In genomic region chr1:156608981-156609380, GRCh38 we compare ENCODE assay signal across 9 cellular contexts. TPM values are rescaled to one million over a fixed set of nuclear protein-coding genes. Genes with fewer than 3 reads are reported as not detected.
DNase-seq lines count a peak whose midpoint lies in the region; ATAC-seq, FAIRE-seq and TF ChIP-seq lines count a peak whose summit lies in the region.
"Had no signal": no experiment of that assay in that cellular context is flagged by ENCODE, and none has a peak within 500 bp of the region (broad histone marks: within the 10 kb centered on the region; RNA-seq: fewer than 3 reads in every experiment).

No MANE protein-coding gene starts in this region.

- no peaks in the 10 kb centered on the region for H3K4me1 ChIP-seq in mesenchymal stem cell (ENCODE audit: control insufficient read depth, insufficient read depth, low read depth, low read length)
- H3K4me1 ChIP-seq: SJCRH30 had no signal

- H3K4me2 ChIP-seq in mesenchymal stem cell (ENCODE audit: low read length, poor library complexity, severe bottlenecking), result no peak overlapping the region

- no peak overlapping the region for H3K23ac ChIP-seq in mesenchymal stem cell (ENCODE audit: low read length in 2 of 2)

- TF ChIP-seq CTCF in brain (conservative IDR thresholded peaks at IDR 0.05), result peak; percentile 64 to 78

- peaks cover 12 to 23% of the 10 kb centered on the region in 2 experiments for H3K27me3 ChIP-seq in mesenchymal stem cell (ENCODE audit: control insufficient read depth in 1 of 2, insufficient read depth in 1 of 2, low read length in 2 of 2)
- H3K27me3 ChIP-seq: SJCRH30 had no signal

- H2BK5ac ChIP-seq in mesenchymal stem cell (ENCODE audit: low read depth, low read length, poor library complexity, severe bottlenecking), result no peak overlapping the region

- H3K9ac ChIP-seq in mesenchymal stem cell (ENCODE audit: low read length), result no peak overlapping the region

- TF ChIP-seq POLR2A in GM12892 (IDR thresholded peaks at IDR 0.05; ENCODE audit: low read depth, low read length), result no peak

- no peak for ATAC-seq in HG02938 (IDR thresholded peaks at IDR 0.05; ENCODE audit: unreplicated experiment)

- H3K27ac ChIP-seq in mesenchymal stem cell (ENCODE audit: low read length, poor library complexity, severe bottlenecking), result no peak overlapping the region
- H3K27ac ChIP-seq: SJCRH30 had no signal

- 47% methylated on average over 6 of the region's 6 CpGs for WGBS in mesenchymal stem cell

- DNase-seq in GM12892 (ENCODE audit: insufficient read length) (no peak), NCI-H1092 (lab: John Stamatoyannopoulos, UW) (peak; percentile 42), mesenchymal stem cell (peak; percentile 40), NCI-H226 (no peak), globus pallidus (ENCODE audit: low spot score) (no peak)
- DNase-seq in T-helper 2 cell treated with Interferon-gamma antibody and Interleukin-4, amounts not matched to agents 5 μg/mL and 100 μg/mL, for 36 hours (ENCODE audit: low spot score), result peak; percentile 37

- no peak overlapping the region for H2AK5ac ChIP-seq in mesenchymal stem cell (ENCODE audit: low read length, severe bottlenecking)

- no peaks in the 10 kb centered on the region for H3K79me1 ChIP-seq in mesenchymal stem cell (replicated peaks; ENCODE audit: low read length, poor library complexity, severe bottlenecking)

- H3K9me3 ChIP-seq in mesenchymal stem cell (ENCODE audit: control insufficient read depth, low read length), result no peaks in the 10 kb centered on the region
- H3K9me3 ChIP-seq: SJCRH30 had no signal

- peaks cover 24% of the 10 kb centered on the region for H3K27me3 Mint-ChIP-seq in T-helper 2 cell treated with Interferon-gamma antibody and Interleukin-4, amounts not matched to agents 5 μg/mL and 100 μg/mL, for 36 hours (ENCODE audit: low read depth)
- H3K27me3 Mint-ChIP-seq in brain, result peaks cover 7% of the 10 kb centered on the region

- H3K4me3 Mint-ChIP-seq in T-helper 2 cell treated with Interferon-gamma antibody and Interleukin-4, amounts not matched to agents 5 μg/mL and 100 μg/mL, for 36 hours, result no peak overlapping the region
- H3K4me3 Mint-ChIP-seq in brain, result peak overlapping the region in 1 of 5 experiments; percentile 14

- no peak overlapping the region for H3K4ac ChIP-seq in mesenchymal stem cell (ENCODE audit: low read depth in 1 of 2, low read length in 2 of 2)

- no peak overlapping the region for H3K4me3 ChIP-seq in mesenchymal stem cell (ENCODE audit: insufficient read depth in 1 of 2, low read depth in 1 of 2, low read length in 2 of 2)
- H3K4me3 ChIP-seq: SJCRH30 had no signal

- H3K18ac ChIP-seq in mesenchymal stem cell (ENCODE audit: low read depth in 1 of 2, low read length in 2 of 2), result no peak overlapping the region

- no peak overlapping the region for H2BK15ac ChIP-seq in mesenchymal stem cell (ENCODE audit: low read depth, poor library complexity, severe bottlenecking)

- H3K14ac ChIP-seq in mesenchymal stem cell (ENCODE audit: low read length in 2 of 2), result no peak overlapping the region

- no peaks in the 10 kb centered on the region for H3K36me3 Mint-ChIP-seq in T-helper 2 cell treated with Interferon-gamma antibody and Interleukin-4, amounts not matched to agents 5 μg/mL and 100 μg/mL, for 36 hours (ENCODE audit: low read depth)
- H3K36me3 Mint-ChIP-seq in brain, result no peaks in the 10 kb centered on the region

- no peak overlapping the region for H2BK12ac ChIP-seq in mesenchymal stem cell (ENCODE audit: low read length in 2 of 2)

- no peak overlapping the region for H2BK120ac ChIP-seq in mesenchymal stem cell (ENCODE audit: low read depth, low read length)

- no peak overlapping the region for H2AFZ ChIP-seq in mesenchymal stem cell (ENCODE audit: low read depth, low read length)

- no peaks in the 10 kb centered on the region for H3K36me3 ChIP-seq in mesenchymal stem cell (ENCODE audit: control insufficient read depth in 1 of 2, insufficient read depth in 2 of 2, low read depth in 1 of 2, low read length in 2 of 2)
- H3K36me3 ChIP-seq: SJCRH30 had no signal

- no peak overlapping the region for H3K27ac Mint-ChIP-seq in T-helper 2 cell treated with Interferon-gamma antibody and Interleukin-4, amounts not matched to agents 5 μg/mL and 100 μg/mL, for 36 hours
- H3K27ac Mint-ChIP-seq in brain, result peak overlapping the region in 1 of 5 experiments; percentile 80

- H4K8ac ChIP-seq in mesenchymal stem cell (ENCODE audit: low read length), result peak overlapping the region; percentile 64

- H3K9me3 Mint-ChIP-seq in T-helper 2 cell treated with Interferon-gamma antibody and Interleukin-4, amounts not matched to agents 5 μg/mL and 100 μg/mL, for 36 hours, result no peaks in the 10 kb centered on the region
- H3K9me3 Mint-ChIP-seq in brain, result no peaks in the 10 kb centered on the region

- H4K91ac ChIP-seq in mesenchymal stem cell (ENCODE audit: low read length), result peak overlapping the region; percentile 39

- FAIRE-seq in GM12892 (lab: Jason Lieb, UNC), result peak; percentile 63

- peaks cover 8% of the 10 kb centered on the region for H3K4me1 Mint-ChIP-seq in T-helper 2 cell treated with Interferon-gamma antibody and Interleukin-4, amounts not matched to agents 5 μg/mL and 100 μg/mL, for 36 hours (ENCODE audit: low read depth)
- H3K4me1 Mint-ChIP-seq in brain, result peaks cover 21% of the 10 kb centered on the region

RNA-seq across cellular contexts. Expression of gene GPATCH4, which starts 7.7 kb away (rescaled TPM):
- 42.9 TPM for polyA plus RNA-seq in GM12892 (2012; ENCODE audit: missing spikeins)
- 11.5 TPM for polyA plus RNA-seq in brain (ENCODE audit: insufficient read depth, low read depth, low replicate concordance)
- 24.8 TPM for polyA plus RNA-seq in mesenchymal stem cell (2013, experiment 1 of 2)
- polyA plus RNA-seq in mesenchymal stem cell (2013, experiment 2 of 2), result 25.4 TPM

RNA-seq across cellular contexts. Expression of gene HAPLN2, which starts 10.2 kb away (rescaled TPM):
- polyA plus RNA-seq in GM12892 (2012; ENCODE audit: missing spikeins), result not detected
- 69.6 TPM for polyA plus RNA-seq in brain (ENCODE audit: insufficient read depth, low read depth, low replicate concordance)
- 0.07 TPM for polyA plus RNA-seq in mesenchymal stem cell (2013, experiment 1 of 2)
- polyA plus RNA-seq in mesenchymal stem cell (2013, experiment 2 of 2), result 0.07 TPM

RNA-seq across cellular contexts. Expression of gene NAXE, which starts 17.4 kb away (rescaled TPM):
- polyA plus RNA-seq in GM12892 (2012; ENCODE audit: missing spikeins), result 57.6 TPM
- polyA plus RNA-seq in brain (ENCODE audit: insufficient read depth, low read depth, low replicate concordance), result 133 TPM
- polyA plus RNA-seq in mesenchymal stem cell (2013, experiment 1 of 2), result 58.9 TPM
- polyA plus RNA-seq in mesenchymal stem cell (2013, experiment 2 of 2), result 58.1 TPM

RNA-seq across cellular contexts. Expression of gene TTC24, which starts 29.5 kb away (rescaled TPM):
- 0.68 TPM for polyA plus RNA-seq in GM12892 (2012; ENCODE audit: missing spikeins)
- polyA plus RNA-seq in brain (ENCODE audit: insufficient read depth, low read depth, low replicate concordance), result not detected
- not detected for polyA plus RNA-seq in mesenchymal stem cell (2013, experiment 1 of 2)
- polyA plus RNA-seq in mesenchymal stem cell (2013, experiment 2 of 2), result not detected

RNA-seq across cellular contexts. Expression of gene BCAN, which starts 32.9 kb away (rescaled TPM):
- 0.36 TPM for polyA plus RNA-seq in GM12892 (2012; ENCODE audit: missing spikeins)
- polyA plus RNA-seq in brain (ENCODE audit: insufficient read depth, low read depth, low replicate concordance), result 81.5 TPM
- 0.33 TPM for polyA plus RNA-seq in mesenchymal stem cell (2013, experiment 1 of 2)
- polyA plus RNA-seq in mesenchymal stem cell (2013, experiment 2 of 2), result 0.23 TPM

Comparison
In these comparisons a context has a peak if more than half of its experiments do, and no peak if none do; other contexts are left out.
1. DNase-seq: peak in NCI-H1092 (single experiment), T-helper 2 cell treated with Interferon-gamma antibody and Interleukin-4, amounts not matched to agents 5 μg/mL and 100 μg/mL, for 36 hours (single experiment) and mesenchymal stem cell (single experiment); none in GM12892 (single experiment), NCI-H226 (single experiment) and globus pallidus (single experiment).